In the genomic region with DNA sequence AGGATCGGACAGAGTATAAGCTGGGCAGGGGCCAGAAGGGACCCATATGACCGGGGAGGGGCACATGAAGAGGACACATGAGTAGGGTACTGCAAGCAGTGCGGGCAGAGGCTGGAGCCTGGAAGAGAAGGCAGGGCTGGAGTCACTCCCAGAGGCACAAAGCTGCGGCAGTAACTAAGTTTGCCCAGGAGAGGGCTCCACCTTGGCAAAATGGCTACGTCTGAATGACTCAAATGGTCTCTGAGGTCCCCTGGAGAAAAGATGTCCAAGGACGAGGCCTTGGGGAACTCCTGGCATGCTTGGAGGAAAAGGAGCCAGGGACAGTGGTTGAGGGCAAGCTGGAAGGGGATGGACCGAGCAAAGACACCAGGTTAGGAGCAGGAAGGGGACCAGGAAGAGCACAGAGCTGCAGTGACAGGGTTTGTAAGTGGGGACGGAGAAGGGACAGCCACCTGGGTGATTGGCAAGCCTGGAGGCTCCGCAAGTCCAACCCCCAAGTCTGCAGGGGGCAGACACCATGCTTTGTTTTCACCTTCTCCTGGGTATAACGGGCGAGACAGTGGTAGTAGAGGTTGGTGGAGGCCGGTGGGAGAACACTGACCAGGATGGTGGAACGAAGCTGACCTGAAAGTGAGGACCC, we compare ENCODE assay signal across 8 cellular contexts. TPM values are rescaled to one million over a fixed set of nuclear protein-coding genes. Genes with fewer than 3 reads are reported as not detected.
DNase-seq lines count a peak whose midpoint lies in the region; ATAC-seq and TF ChIP-seq lines count a peak whose summit lies in the region.

No MANE protein-coding gene starts in this region.

- intact Hi-C loops in Right ventricle myocardium superior (cut with DNase I), result no loop called here

- TF ChIP-seq CTCF in LNCAP (IDR thresholded peaks at IDR 0.05), result peak; percentile 60

- ATAC-seq in Right ventricle myocardium superior (ENCODE audit: poor library complexity), result peak; percentile 82
- ATAC-seq in HG03469 (IDR thresholded peaks at IDR 0.05; ENCODE audit: unreplicated experiment), result no peak
- no peak for ATAC-seq in GM18858 (IDR thresholded peaks at IDR 0.05; ENCODE audit: unreplicated experiment)

- DNase-seq in EL (peak; percentile 73), SK-N-DZ (ENCODE audit: low spot score) (peak; percentile 78), Right ventricle myocardium superior (peak; percentile 64), putamen (ENCODE audit: low spot score) (peak; percentile 47)
- DNase-seq in activated naive CD4-positive, alpha-beta T cell treated with anti-CD3 and anti-CD28 coated beads, Interleukin-2, amount 50 U/mL, for 16 hours, result peak; percentile 66

RNA-seq across cellular contexts. Expression of a gene that starts 43.1 kb away (rescaled TPM):
- not detected in 2 replicates for polyA plus RNA-seq in SK-N-DZ (2014; cell fraction: cytosol; rRNA removed)
- polyA plus RNA-seq in SK-N-DZ (2014; cell fraction: nucleus; rRNA removed), result not detected in 2 replicates
- total RNA-seq in Right ventricle myocardium superior, result not detected
